8 cellular contexts compared by ENCODE assay signal in the genomic region with DNA sequence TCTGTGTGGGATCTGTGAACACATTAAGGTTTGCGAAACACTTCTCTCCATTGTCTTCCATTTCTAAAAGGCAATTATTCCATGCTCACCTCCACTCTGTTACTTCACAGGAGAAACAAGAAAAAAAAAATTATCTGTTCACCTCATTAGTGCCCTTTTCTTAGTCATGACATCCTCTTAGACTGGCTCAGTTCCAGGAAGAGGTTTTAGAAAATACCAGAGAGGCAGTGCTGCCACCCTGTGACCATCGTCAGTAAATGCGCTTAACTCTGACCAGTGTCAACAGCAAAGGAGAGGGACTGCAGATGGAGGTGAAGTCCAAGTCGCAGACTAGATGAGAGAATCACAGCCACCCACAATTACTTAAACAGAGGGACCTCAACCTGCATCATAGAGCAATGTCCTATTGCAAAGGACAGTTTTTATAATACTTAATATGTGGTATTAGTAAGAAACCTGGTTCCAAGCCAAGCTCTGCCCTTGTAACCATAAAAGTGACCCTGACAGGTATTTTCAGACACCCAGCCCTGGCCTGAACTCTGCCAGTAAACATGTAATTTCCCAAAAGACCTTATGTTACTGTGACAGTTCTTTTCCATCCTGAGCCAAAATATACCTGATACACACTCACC.
DNase-seq lines count a peak whose midpoint lies in the region; FAIRE-seq and TF ChIP-seq lines count a peak whose summit lies in the region.

No MANE protein-coding gene starts in this region.

- peak; percentile 55 for TF ChIP-seq CTCF in astrocyte of the spinal cord (IDR thresholded peaks at IDR 0.05; ENCODE audit: low read depth, low read length)

- peak; percentile 97 for FAIRE-seq in GM19239 (lab: Jason Lieb, UNC)

- DNase-seq in AG20443 (ENCODE audit: low spot score) (peak; percentile 66), GM19239 (ENCODE audit: insufficient read length, low spot score) (peak; percentile 57), NCI-H146 treated with DMSO at 0.1 percent for 48 hours (lab: John Stamatoyannopoulos, UW; ENCODE audit: unreplicated experiment) (peak; percentile 41), T1000 (lab: John Stamatoyannopoulos, UW) (peak; percentile 5), astrocyte of the spinal cord (ENCODE audit: low read depth, low spot score) (peak; percentile 67), iPS-NIHi11 (ENCODE audit: low spot score) (peak; percentile 60), OCI-M2 (lab: John Stamatoyannopoulos, UW; ENCODE audit: unreplicated experiment) (no peak)
- DNase-seq in stimulated activated CD4-positive, alpha-beta T cell treated with anti-CD3 and anti-CD28 coated beads, Interleukin-2, amount 100 ng/mL, for 24 hours = peak; percentile 70 to 74

- no peak overlapping the region for H3K4me3 ChIP-seq in astrocyte of the spinal cord (ENCODE audit: low read depth, low read length)

- in situ Hi-C loops in astrocyte of the spinal cord (cut with HindIII; ENCODE audit: low sequenced_read_pairs) = no loop called here
